ENCODE assay signal across 9 cellular contexts in genomic region chr12:56223571-56224101, GRCh38. TPM values are rescaled to one million over a fixed set of nuclear protein-coding genes. Genes with fewer than 3 reads are reported as not detected.
A peak's percentile ranks its signal among the peaks of the same experiment; 100 is the strongest.
DNase-seq lines count a peak whose midpoint lies in the region; ATAC-seq, FAIRE-seq and TF ChIP-seq lines count a peak whose summit lies in the region.
"Had no signal": no experiment of that assay in that cellular context is flagged by ENCODE, and none has a peak within 500 bp of the region (broad histone marks: within the 10 kb centered on the region; RNA-seq: fewer than 3 reads in every experiment).

No MANE protein-coding gene starts in this region.

- H4K20me1 ChIP-seq in SK-N-SH (ENCODE audit: insufficient read depth) (no peaks in the 10 kb centered on the region), keratinocyte (ENCODE audit: control insufficient read depth, extremely low read depth, insufficient read depth, low read length) (no peaks in the 10 kb centered on the region)

- H3K27me3 Mint-ChIP-seq in activated T-helper 17 cell treated with anti-CD3 and anti-CD28 coated beads, Interleukin-2, amount 50 U/mL, for 72 hours, result no peaks in the 10 kb centered on the region

- dilution Hi-C loops in keratinocyte (cut with MboI; ENCODE audit: extremely low pct_ligation_motif_present, low sequenced_read_pairs), result no loop called here

- H3K4me2 ChIP-seq in SK-N-SH (peak overlapping the region; percentile 46; the same call in 1 of the 2 replicates), keratinocyte (ENCODE audit: control insufficient read depth, extremely low read depth, insufficient read depth, low read depth, low read length) (peak overlapping the region; percentile 95)

- H3K4me3 ChIP-seq in SK-N-SH (ENCODE audit: low read depth in 2 of 2, low read length in 1 of 2) (peak overlapping the region in 1 of 2 experiments; percentile 97; a peak in 3 of 4 replicates), keratinocyte (ENCODE audit: control insufficient read depth in 2 of 3, extremely low read depth in 1 of 3, insufficient read depth in 2 of 3, low read depth in 1 of 3, low read length in 3 of 3) (peak overlapping the region; percentile 44 to 87 (median 55))

- H3K9ac ChIP-seq in SK-N-SH (no peak overlapping the region), keratinocyte (ENCODE audit: control insufficient read depth, extremely low read depth, insufficient read depth, low read length) (peak overlapping the region; percentile 60)

- H3K4me1 ChIP-seq in SK-N-SH (ENCODE audit: control insufficient read depth in 1 of 2, insufficient read depth in 2 of 2, low read depth in 1 of 2, low read length in 1 of 2), result peaks cover 13 to 22% of the 10 kb centered on the region in 2 experiments; a peak in 2 of 4 replicates
- H3K4me1 ChIP-seq in keratinocyte (ENCODE audit: control insufficient read depth, extremely low read depth, insufficient read depth, low read length), result peaks cover 24% of the 10 kb centered on the region

- H3K9me3 Mint-ChIP-seq in activated T-helper 17 cell treated with anti-CD3 and anti-CD28 coated beads, Interleukin-2, amount 50 U/mL, for 72 hours, result no peaks in the 10 kb centered on the region

- no peak for TF ChIP-seq CTCF in SK-N-SH (IDR thresholded peaks at IDR 0.05)
- no peak for TF ChIP-seq CTCF in keratinocyte (optimal IDR thresholded peaks at IDR 0.05 in 1 of 3, IDR thresholded peaks at IDR 0.05 in 1 of 3, conservative IDR thresholded peaks at IDR 0.05 in 1 of 3; ENCODE audit: extremely low read depth in 1 of 3, insufficient read depth in 2 of 3, low read length in 3 of 3)

- H3F3A ChIP-seq in SK-N-SH (replicated peaks; ENCODE audit: insufficient read depth), result peaks cover 24% of the 10 kb centered on the region

- H3K36me3 ChIP-seq in SK-N-SH (replicated peaks in 1 of 2; ENCODE audit: control insufficient read depth in 1 of 2, insufficient read depth in 2 of 2, low read length in 1 of 2), result no peaks in the 10 kb centered on the region
- peaks cover 0 to 4% of the 10 kb centered on the region in 2 experiments for H3K36me3 ChIP-seq in keratinocyte (ENCODE audit: control insufficient read depth in 2 of 2, extremely low read depth in 1 of 2, insufficient read depth in 2 of 2, low read length in 2 of 2)

- H3K27me3 ChIP-seq in SK-N-SH (ENCODE audit: insufficient read depth) (no peaks in the 10 kb centered on the region), keratinocyte (ENCODE audit: control insufficient read depth, extremely low read depth, insufficient read depth, low read length) (no peaks in the 10 kb centered on the region)

- H3K79me2 ChIP-seq in SK-N-SH (ENCODE audit: insufficient read depth) (peaks cover 26% of the 10 kb centered on the region), keratinocyte (ENCODE audit: control insufficient read depth, insufficient read depth, low read length) (peaks cover 26% of the 10 kb centered on the region)

- TF ChIP-seq RAD21 in SK-N-SH (IDR thresholded peaks at IDR 0.05; ENCODE audit: low read length), result no peak

- no peaks in the 10 kb centered on the region for H3K9me2 ChIP-seq in SK-N-SH

- no peak for ATAC-seq in SK-N-SH treated with all-trans-retinoic acid at 6 μM for 48 hours
- ATAC-seq in activated T-helper 17 cell treated with anti-CD3 and anti-CD28 coated beads, Interleukin-2, amount 50 U/mL, for 72 hours (replicated peaks), result no peak
- ATAC-seq in GM18498 (IDR thresholded peaks at IDR 0.05; ENCODE audit: unreplicated experiment), result no peak

- H3K4me3 Mint-ChIP-seq in activated T-helper 17 cell treated with anti-CD3 and anti-CD28 coated beads, Interleukin-2, amount 50 U/mL, for 72 hours, result peak overlapping the region; percentile 100

- FAIRE-seq in keratinocyte (lab: Jason Lieb, UNC), result no peak

- H3K36me3 Mint-ChIP-seq in activated T-helper 17 cell treated with anti-CD3 and anti-CD28 coated beads, Interleukin-2, amount 50 U/mL, for 72 hours (ENCODE audit: low read depth), result peaks cover 43% of the 10 kb centered on the region

- H3K4me1 Mint-ChIP-seq in activated T-helper 17 cell treated with anti-CD3 and anti-CD28 coated beads, Interleukin-2, amount 50 U/mL, for 72 hours, result peaks cover 23% of the 10 kb centered on the region

- H3K27ac ChIP-seq in SK-N-SH (ENCODE audit: low read depth in 2 of 2, low read length in 1 of 2) (peak overlapping the region; percentile 56 to 64), keratinocyte (ENCODE audit: control insufficient read depth, insufficient read depth, low read length) (peak overlapping the region; percentile 49), substantia nigra (ENCODE audit: low read depth, low read length, poor library complexity, severe bottlenecking) (peak overlapping the region; percentile 74)

- CTCF ChIA-PET in SK-N-SH (lab: Yijun Ruan, JAX), result interaction anchor here (0.6 to 4.1 kb wide), 11 partner anchors 11 to 486 kb away, joined by 3 to 47 read pairs (median 5); partner anchors contain the start of genes SMARCC2 and ZC3H10

- H2AFZ ChIP-seq in SK-N-SH (ENCODE audit: low read depth) (peak overlapping the region; percentile 90; the same call in 1 of the 2 replicates), keratinocyte (ENCODE audit: control insufficient read depth, low read length) (peak overlapping the region; percentile 94)

- no peaks in the 10 kb centered on the region for H3K9me3 ChIP-seq in SK-N-SH
- H3K9me3 ChIP-seq in keratinocyte (ENCODE audit: control insufficient read depth, low read depth, low read length), result no peaks in the 10 kb centered on the region

- 42% methylated on average over 15 of the region's 15 CpGs for WGBS in SK-N-SH (ENCODE audit: low lambda C conversion rate)

- no peak for TF ChIP-seq EP300 in SK-N-SH (IDR thresholded peaks at IDR 0.05; ENCODE audit: borderline replicate concordance in 1 of 2, low read depth in 1 of 2, low read length in 1 of 2)

- peak overlapping the region; percentile 89 for H3K27ac Mint-ChIP-seq in activated T-helper 17 cell treated with anti-CD3 and anti-CD28 coated beads, Interleukin-2, amount 50 U/mL, for 72 hours

- POLR2A ChIA-PET in SK-N-SH (lab: Yijun Ruan, JAX), result interaction anchor here (0.6 kb wide), 1 partner anchor 23 kb away, joined by 3 read pairs; no protein-coding TSS in a partner anchor

- DNase-seq in SK-N-SH (no peak), keratinocyte (ENCODE audit: low read depth, low spot score) (no peak), substantia nigra (lab: John Stamatoyannopoulos, UW) (no peak), NCI-H1092 treated with DMSO at 0.1 percent for 48 hours (lab: John Stamatoyannopoulos, UW) (no peak), islet precursor cell (no peak)

- H3K9me1 ChIP-seq in keratinocyte (ENCODE audit: control insufficient read depth, extremely low read depth, insufficient read depth, low read length), result no peaks in the 10 kb centered on the region

RNA-seq across cellular contexts. Expression of gene NABP2, which starts 0.5 kb away (rescaled TPM):
- polyA plus RNA-seq in SK-N-SH (2012; rRNA removed), result 49.3 and 52.3 TPM in 2 replicates
- polyA plus RNA-seq in SK-N-SH (2012; cell fraction: cytosol; rRNA removed), result 52.7 and 53.6 TPM in 2 replicates
- polyA plus RNA-seq in SK-N-SH (2012; cell fraction: nucleus; rRNA removed), result 12.7 and 13.1 TPM in 2 replicates
- 10 to 100 TPM; 61.0 to 96.6 TPM for total RNA-seq in activated T-helper 17 cell treated with anti-CD3 and anti-CD28 coated beads, Interleukin-2, amount 50 U/mL, for 72 hours
- polyA plus RNA-seq in keratinocyte, result 45.6 to 53.5 TPM (median 53.0 TPM) in 3 replicates
- polyA plus RNA-seq in keratinocyte (2011; ENCODE audit: low read depth), result 30.6 TPM
- 39.4 and 44.0 TPM in 2 replicates for polyA plus RNA-seq in keratinocyte (2011; cell fraction: cytosol; rRNA removed)
- 11.3 and 13.9 TPM in 2 replicates for polyA plus RNA-seq in keratinocyte (2011; cell fraction: nucleus; rRNA removed)
- polyA plus RNA-seq in keratinocyte (2012; ENCODE audit: low replicate concordance), result 28.8 and 36.8 TPM in 2 replicates
- polyA minus RNA-seq in keratinocyte, result 16.8 to 27.1 TPM (median 23.0 TPM) in 3 replicates
- polyA minus RNA-seq in keratinocyte (2011; cell fraction: cytosol; rRNA and poly(A)+ RNA removed), result 20.3 TPM
- polyA minus RNA-seq in keratinocyte (2011; cell fraction: nucleus; rRNA and poly(A)+ RNA removed), result 2.8 and 3.8 TPM in 2 replicates

RNA-seq across cellular contexts. Expression of gene RNF41, which starts 1.9 kb away (rescaled TPM):
- polyA plus RNA-seq in SK-N-SH (2012; rRNA removed) (127 and 147 TPM in 2 replicates), keratinocyte (42.2 to 62.0 TPM (median 49.7 TPM) in 3 replicates)
- polyA plus RNA-seq in SK-N-SH (2012; cell fraction: cytosol; rRNA removed), result 76.4 and 113 TPM in 2 replicates
- polyA plus RNA-seq in SK-N-SH (2012; cell fraction: nucleus; rRNA removed), result 99.8 and 124 TPM in 2 replicates
- 10 to 100 TPM; 31.4 to 33.0 TPM for total RNA-seq in activated T-helper 17 cell treated with anti-CD3 and anti-CD28 coated beads, Interleukin-2, amount 50 U/mL, for 72 hours
- polyA plus RNA-seq in keratinocyte (2011; ENCODE audit: low read depth), result 22.0 TPM
- polyA plus RNA-seq in keratinocyte (2011; cell fraction: cytosol; rRNA removed), result 50.7 and 53.4 TPM in 2 replicates
- 35.0 and 36.5 TPM in 2 replicates for polyA plus RNA-seq in keratinocyte (2011; cell fraction: nucleus; rRNA removed)
- 25.0 and 27.8 TPM in 2 replicates for polyA plus RNA-seq in keratinocyte (2012; ENCODE audit: low replicate concordance)
- polyA minus RNA-seq in keratinocyte, result 139 to 212 TPM (median 144 TPM) in 3 replicates
- 62.9 TPM for polyA minus RNA-seq in keratinocyte (2011; cell fraction: cytosol; rRNA and poly(A)+ RNA removed)
- 35.7 and 43.4 TPM in 2 replicates for polyA minus RNA-seq in keratinocyte (2011; cell fraction: nucleus; rRNA and poly(A)+ RNA removed)

RNA-seq across cellular contexts. Expression of gene SLC39A5, which starts 6.2 kb away (rescaled TPM):
- polyA plus RNA-seq in SK-N-SH (2012; rRNA removed), result 0.12 TPM in 1 of 2 replicates, not detected in the other
- not detected in 2 replicates for polyA plus RNA-seq in SK-N-SH (2012; cell fraction: cytosol; rRNA removed)
- polyA plus RNA-seq in SK-N-SH (2012; cell fraction: nucleus; rRNA removed), result 0.59 and 0.77 TPM in 2 replicates
- under 1 TPM in 1 of 2 donors, not detected in 1; 0.41 TPM for total RNA-seq in activated T-helper 17 cell treated with anti-CD3 and anti-CD28 coated beads, Interleukin-2, amount 50 U/mL, for 72 hours
- 0.09 TPM in 1 of 3 replicates, not detected in the others for polyA plus RNA-seq in keratinocyte
- not detected for polyA plus RNA-seq in keratinocyte (2011; ENCODE audit: low read depth)
- not detected in 2 replicates for polyA plus RNA-seq in keratinocyte (2011; cell fraction: cytosol; rRNA removed)
- 0.15 TPM in 1 of 2 replicates, not detected in the other for polyA plus RNA-seq in keratinocyte (2011; cell fraction: nucleus; rRNA removed)
- not detected in 2 replicates for polyA plus RNA-seq in keratinocyte (2012; ENCODE audit: low replicate concordance)
- polyA minus RNA-seq in keratinocyte, result 1.2 TPM in 1 of 3 replicates, not detected in the others
- polyA minus RNA-seq in keratinocyte (2011; cell fraction: cytosol; rRNA and poly(A)+ RNA removed), result not detected
- polyA minus RNA-seq in keratinocyte (2011; cell fraction: nucleus; rRNA and poly(A)+ RNA removed), result not detected in 2 replicates
- total RNA-seq: dermis microvascular lymphatic vessel endothelial cell had no signal

RNA-seq across cellular contexts. Expression of gene SMARCC2, which starts 34.4 kb away (rescaled TPM):
- polyA plus RNA-seq in SK-N-SH (2012; rRNA removed) (64.3 and 73.0 TPM in 2 replicates), keratinocyte (23.3 to 37.6 TPM (median 32.5 TPM) in 3 replicates)
- polyA plus RNA-seq in SK-N-SH (2012; cell fraction: cytosol; rRNA removed), result 41.9 and 47.1 TPM in 2 replicates
- polyA plus RNA-seq in SK-N-SH (2012; cell fraction: nucleus; rRNA removed), result 145 and 203 TPM in 2 replicates
- 100 to 1,000 TPM; 104 to 114 TPM for total RNA-seq in activated T-helper 17 cell treated with anti-CD3 and anti-CD28 coated beads, Interleukin-2, amount 50 U/mL, for 72 hours
- polyA plus RNA-seq in keratinocyte (2011; ENCODE audit: low read depth), result 15.0 TPM
- polyA plus RNA-seq in keratinocyte (2011; cell fraction: cytosol; rRNA removed), result 20.2 and 21.8 TPM in 2 replicates
- polyA plus RNA-seq in keratinocyte (2011; cell fraction: nucleus; rRNA removed), result 81.6 and 83.5 TPM in 2 replicates
- 15.7 and 30.9 TPM in 2 replicates for polyA plus RNA-seq in keratinocyte (2012; ENCODE audit: low replicate concordance)
- 28.8 to 59.6 TPM (median 38.5 TPM) in 3 replicates for polyA minus RNA-seq in keratinocyte
- polyA minus RNA-seq in keratinocyte (2011; cell fraction: cytosol; rRNA and poly(A)+ RNA removed), result 33.2 TPM
- polyA minus RNA-seq in keratinocyte (2011; cell fraction: nucleus; rRNA and poly(A)+ RNA removed), result 59.7 and 65.7 TPM in 2 replicates

RNA-seq across cellular contexts. Expression of gene ANKRD52, which starts 34.5 kb away (rescaled TPM):
- polyA plus RNA-seq in SK-N-SH (2012; rRNA removed), result 22.5 and 23.4 TPM in 2 replicates
- polyA plus RNA-seq in SK-N-SH (2012; cell fraction: cytosol; rRNA removed), result 9.9 and 14.0 TPM in 2 replicates
- polyA plus RNA-seq in SK-N-SH (2012; cell fraction: nucleus; rRNA removed), result 82.4 and 85.1 TPM in 2 replicates
- total RNA-seq in activated T-helper 17 cell treated with anti-CD3 and anti-CD28 coated beads, Interleukin-2, amount 50 U/mL, for 72 hours, result 10 to 100 TPM; 31.1 to 43.0 TPM
- 14.0 to 21.0 TPM (median 15.2 TPM) in 3 replicates for polyA plus RNA-seq in keratinocyte
- polyA plus RNA-seq in keratinocyte (2011; ENCODE audit: low read depth), result 4.0 TPM
- 12.9 and 17.4 TPM in 2 replicates for polyA plus RNA-seq in keratinocyte (2011; cell fraction: cytosol; rRNA removed)
- polyA plus RNA-seq in keratinocyte (2011; cell fraction: nucleus; rRNA removed), result 66.1 and 81.3 TPM in 2 replicates
- polyA plus RNA-seq in keratinocyte (2012; ENCODE audit: low replicate concordance), result 11.1 and 32.5 TPM in 2 replicates
- 29.8 to 157 TPM (median 37.3 TPM) in 3 replicates for polyA minus RNA-seq in keratinocyte
- polyA minus RNA-seq in keratinocyte (2011; cell fraction: cytosol; rRNA and poly(A)+ RNA removed), result 32.6 TPM
- 37.0 and 48.9 TPM in 2 replicates for polyA minus RNA-seq in keratinocyte (2011; cell fraction: nucleus; rRNA and poly(A)+ RNA removed)
